8 cellular contexts compared by ENCODE assay signal in the genomic region with DNA sequence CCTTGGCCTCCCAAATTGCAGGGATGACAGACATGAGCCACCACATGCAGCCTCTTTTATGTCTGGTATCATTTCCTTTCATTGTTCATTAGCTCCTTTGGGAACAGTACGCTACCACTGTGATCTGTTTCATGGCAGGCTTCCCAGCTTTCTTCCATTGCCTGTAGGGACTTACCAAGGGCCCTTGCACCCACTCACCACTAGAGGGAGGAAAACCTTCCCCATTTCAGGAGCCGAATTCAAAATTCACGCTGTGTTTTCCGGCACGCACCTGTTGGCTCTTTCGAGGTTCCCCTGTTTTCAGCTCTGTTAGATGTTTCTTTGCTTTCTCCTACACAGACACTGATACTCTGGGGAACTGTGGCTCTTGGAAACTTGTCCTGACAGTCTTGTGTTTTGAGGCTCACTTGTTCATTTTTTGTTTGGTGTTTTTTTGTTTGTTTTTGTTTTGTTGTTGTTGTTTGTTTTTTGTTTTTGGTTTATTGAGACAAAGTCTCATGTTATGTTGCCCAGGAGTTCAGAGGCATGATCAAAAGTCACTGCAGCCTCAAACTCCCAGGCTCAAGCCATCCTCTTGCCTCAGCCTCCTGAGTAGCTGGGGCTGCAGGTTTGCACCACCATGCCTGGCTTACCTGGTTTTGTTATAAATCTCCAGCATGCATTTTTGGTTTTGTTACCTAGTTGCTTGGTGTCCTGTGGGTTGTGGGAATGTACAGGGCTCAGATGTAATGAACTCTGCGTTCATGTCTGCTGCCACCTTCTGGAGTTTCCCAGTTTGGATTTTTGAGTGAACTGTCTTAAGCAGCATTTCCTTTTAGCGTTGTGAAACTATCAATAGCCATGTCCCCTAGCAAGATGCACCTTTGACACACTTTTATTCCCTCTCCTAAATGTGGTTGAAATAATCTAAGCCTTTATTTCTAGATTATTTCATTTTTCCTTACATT. TPM values are rescaled to one million over a fixed set of nuclear protein-coding genes. Genes with fewer than 3 reads are reported as not detected.
A peak's percentile ranks its signal among the peaks of the same experiment; 100 is the strongest.
DNase-seq lines count a peak whose midpoint lies in the region; ATAC-seq, FAIRE-seq and TF ChIP-seq lines count a peak whose summit lies in the region.

No MANE protein-coding gene starts in this region.

- H3K4me3 ChIP-seq in PC-9, result no peak overlapping the region
- no peak overlapping the region for H3K4me3 ChIP-seq in keratinocyte (ENCODE audit: control insufficient read depth in 2 of 3, extremely low read depth in 1 of 3, insufficient read depth in 2 of 3, low read depth in 1 of 3, low read length in 3 of 3)
- H3K4me3 ChIP-seq in CD8-positive, alpha-beta memory T cell (ENCODE audit: low read length), result no peak overlapping the region

- ATAC-seq in HG02623 (IDR thresholded peaks at IDR 0.05; ENCODE audit: unreplicated experiment), result no peak

- H3F3A ChIP-seq in PC-9 (ENCODE audit: insufficient read depth, low read depth), result peaks cover 8% of the 10 kb centered on the region

- dilution Hi-C loops in keratinocyte (cut with MboI; ENCODE audit: extremely low pct_ligation_motif_present, low sequenced_read_pairs), result no loop called here

- CTCF ChIA-PET in PC-9 (lab: Charles Lee), result interaction anchor here (0.5 to 1.3 kb wide), 7 partner anchors 9 to 206 kb away, joined by 3 to 8 read pairs (median 3); no protein-coding TSS in a partner anchor
- CTCF ChIA-PET in CD8-positive, alpha-beta memory T cell (lab: Charles Lee), result interaction anchor here (1.0 kb wide), 1 partner anchor 9 kb away, joined by 3 read pairs; no protein-coding TSS in a partner anchor

- H3K9me3 Mint-ChIP-seq in CD8-positive, alpha-beta memory T cell, result no peaks in the 10 kb centered on the region

- no peak overlapping the region for H3K9ac ChIP-seq in keratinocyte (ENCODE audit: control insufficient read depth, extremely low read depth, insufficient read depth, low read length)

- H3K27ac ChIP-seq in PC-9 (no peak overlapping the region), keratinocyte (ENCODE audit: control insufficient read depth, insufficient read depth, low read length) (no peak overlapping the region)
- no peak overlapping the region for H3K27ac ChIP-seq in CD8-positive, alpha-beta memory T cell (ENCODE audit: low read depth, low read length)

- intact Hi-C loops in PC-9 (cut with micrococcal nuclease; ENCODE audit: unreplicated experiment), result loop anchor here (10.0 kb wide), 1 partner anchor 126 kb away; a partner anchor contains a TSS

- H3K4me2 ChIP-seq in PC-9, result peak overlapping the region; percentile 32
- no peak overlapping the region for H3K4me2 ChIP-seq in keratinocyte (ENCODE audit: control insufficient read depth, extremely low read depth, insufficient read depth, low read depth, low read length)

- H3K27me3 ChIP-seq in PC-9 (ENCODE audit: insufficient read depth, low read depth), result peaks cover 27% of the 10 kb centered on the region
- H3K27me3 ChIP-seq in keratinocyte (ENCODE audit: control insufficient read depth, extremely low read depth, insufficient read depth, low read length), result peaks cover 5% of the 10 kb centered on the region
- no peaks in the 10 kb centered on the region for H3K27me3 ChIP-seq in CD8-positive, alpha-beta memory T cell (ENCODE audit: insufficient read depth, low read length, poor library complexity, severe bottlenecking)

- in situ Hi-C loops in T47D (cut with HindIII; ENCODE audit: low pct_unique_long_range_greater_than_20kb, low sequenced_read_pairs), result no loop called here

- POLR2A ChIA-PET in PC-9 (lab: Charles Lee; ENCODE audit: unreplicated experiment), result no interaction called here
- POLR2A ChIA-PET in CD8-positive, alpha-beta memory T cell (lab: Charles Lee), result no interaction called here

- TF ChIP-seq CTCF in PC-9 (conservative IDR thresholded peaks at IDR 0.05) (peak; percentile 94), keratinocyte (optimal IDR thresholded peaks at IDR 0.05 in 1 of 3, IDR thresholded peaks at IDR 0.05 in 1 of 3, conservative IDR thresholded peaks at IDR 0.05 in 1 of 3; ENCODE audit: extremely low read depth in 1 of 3, insufficient read depth in 2 of 3, low read length in 3 of 3) (peak; percentile 63 to 93 (median 88))

- no peaks in the 10 kb centered on the region for H4K20me1 ChIP-seq in PC-9 (ENCODE audit: insufficient read depth)
- H4K20me1 ChIP-seq in keratinocyte (ENCODE audit: control insufficient read depth, extremely low read depth, insufficient read depth, low read length), result no peaks in the 10 kb centered on the region

- H3K79me2 ChIP-seq in PC-9 (ENCODE audit: low read depth) (no peaks in the 10 kb centered on the region), keratinocyte (ENCODE audit: control insufficient read depth, insufficient read depth, low read length) (no peaks in the 10 kb centered on the region)

- H3K36me3 ChIP-seq in PC-9 (ENCODE audit: low read depth) (no peaks in the 10 kb centered on the region), keratinocyte (ENCODE audit: control insufficient read depth in 2 of 2, extremely low read depth in 1 of 2, insufficient read depth in 2 of 2, low read length in 2 of 2) (no peaks in the 10 kb centered on the region)
- no peaks in the 10 kb centered on the region for H3K36me3 ChIP-seq in CD8-positive, alpha-beta memory T cell (ENCODE audit: insufficient read depth, low read length)

- H3K9me1 ChIP-seq in keratinocyte (ENCODE audit: control insufficient read depth, extremely low read depth, insufficient read depth, low read length), result no peaks in the 10 kb centered on the region

- no peak overlapping the region for H3K4me3 Mint-ChIP-seq in CD8-positive, alpha-beta memory T cell

- TF ChIP-seq EP300 in Ishikawa (IDR thresholded peaks at IDR 0.05; ENCODE audit: borderline replicate concordance), result no peak

- no peaks in the 10 kb centered on the region for H3K36me3 Mint-ChIP-seq in CD8-positive, alpha-beta memory T cell

- H3K4me1 ChIP-seq in PC-9 (replicated peaks; ENCODE audit: insufficient read depth) (peaks cover 13% of the 10 kb centered on the region), keratinocyte (ENCODE audit: control insufficient read depth, extremely low read depth, insufficient read depth, low read length) (no peaks in the 10 kb centered on the region)
- H3K4me1 ChIP-seq in CD8-positive, alpha-beta memory T cell (ENCODE audit: insufficient read depth, low read length), result no peaks in the 10 kb centered on the region

- peak; percentile 5 for FAIRE-seq in keratinocyte (lab: Jason Lieb, UNC)

- no TSS peak for BruUV-seq in PC-9 (replicated peaks; lab: Mats Ljungman, UMichigan)

- H3K9me3 ChIP-seq in PC-9 (ENCODE audit: insufficient read depth, low read depth), result no peaks in the 10 kb centered on the region
- no peaks in the 10 kb centered on the region for H3K9me3 ChIP-seq in keratinocyte (ENCODE audit: control insufficient read depth, low read depth, low read length)
- no peaks in the 10 kb centered on the region for H3K9me3 ChIP-seq in CD8-positive, alpha-beta memory T cell (ENCODE audit: low read length)

- H3K27me3 Mint-ChIP-seq in CD8-positive, alpha-beta memory T cell, result peaks cover 14 to 31% of the 10 kb centered on the region in 2 donors

- H3K4me1 Mint-ChIP-seq in CD8-positive, alpha-beta memory T cell, result peaks cover 5 to 10% (median 10%) of the 10 kb centered on the region in 3 donors

- H2AFZ ChIP-seq in PC-9, result 0 out of 2 replicates have a peak overlapping the region, but pooled peaks have one; percentile 15
- no peak overlapping the region for H2AFZ ChIP-seq in keratinocyte (ENCODE audit: control insufficient read depth, low read length)

- no peak overlapping the region for H3K27ac Mint-ChIP-seq in CD8-positive, alpha-beta memory T cell

- peak; percentile 48 for TF ChIP-seq RAD21 in Ishikawa (IDR thresholded peaks at IDR 0.05; ENCODE audit: low read depth)

- H3K9me2 ChIP-seq in PC-9 (ENCODE audit: insufficient read depth), result no peaks in the 10 kb centered on the region

- DNase-seq in DMS79 treated with DMSO at 0.1 percent for 48 hours (lab: John Stamatoyannopoulos, UW) (peak; percentile 65), PC-9 (peak; percentile 63 to 64), T47D (ENCODE audit: low read depth in 1 of 2, low spot score in 1 of 2) (peak; percentile 80 to 87), keratinocyte (ENCODE audit: low read depth, low spot score) (peak; percentile 2)
- peak; percentile 6 for DNase-seq in stimulated activated CD4-positive, alpha-beta T cell treated with anti-CD3 and anti-CD28 coated beads, Interleukin-2, amount 100 ng/mL, for 4 hours (ENCODE audit: low read depth)
- no peak for DNase-seq in CD8-positive, alpha-beta memory T cell

RNA-seq across cellular contexts. Expression of a gene that starts 2.3 kb away (rescaled TPM):
- total RNA-seq in PC-9 (2021), result not detected in 2 replicates
- polyA plus RNA-seq in keratinocyte, result not detected in 3 replicates
- polyA plus RNA-seq in keratinocyte (2011; ENCODE audit: low read depth), result not detected
- not detected in 2 replicates for polyA plus RNA-seq in keratinocyte (2011; cell fraction: cytosol; rRNA removed)
- not detected in 2 replicates for polyA plus RNA-seq in keratinocyte (2011; cell fraction: nucleus; rRNA removed)
- polyA plus RNA-seq in keratinocyte (2012; ENCODE audit: low replicate concordance), result not detected in 2 replicates
- not detected in 3 replicates for polyA minus RNA-seq in keratinocyte
- not detected for polyA minus RNA-seq in keratinocyte (2011; cell fraction: cytosol; rRNA and poly(A)+ RNA removed)
- not detected in 2 replicates for polyA minus RNA-seq in keratinocyte (2011; cell fraction: nucleus; rRNA and poly(A)+ RNA removed)
- not detected for total RNA-seq in CD8-positive, alpha-beta memory T cell
- not detected for polyA plus RNA-seq in CD8-positive, alpha-beta memory T cell

RNA-seq across cellular contexts. Expression of a gene that starts 15.0 kb away (rescaled TPM):
- not detected in 2 replicates for total RNA-seq in PC-9 (2021)
- polyA plus RNA-seq in keratinocyte, result not detected in 3 replicates
- not detected for polyA plus RNA-seq in keratinocyte (2011; ENCODE audit: low read depth)
- not detected in 2 replicates for polyA plus RNA-seq in keratinocyte (2011; cell fraction: cytosol; rRNA removed)
- polyA plus RNA-seq in keratinocyte (2011; cell fraction: nucleus; rRNA removed), result not detected in 2 replicates
- not detected in 2 replicates for polyA plus RNA-seq in keratinocyte (2012; ENCODE audit: low replicate concordance)
- polyA minus RNA-seq in keratinocyte, result not detected in 3 replicates
- polyA minus RNA-seq in keratinocyte (2011; cell fraction: cytosol; rRNA and poly(A)+ RNA removed), result not detected
- polyA minus RNA-seq in keratinocyte (2011; cell fraction: nucleus; rRNA and poly(A)+ RNA removed), result not detected in 2 replicates
- not detected for total RNA-seq in CD8-positive, alpha-beta memory T cell
- not detected for polyA plus RNA-seq in CD8-positive, alpha-beta memory T cell

RNA-seq across cellular contexts. Expression of a gene that starts 32.1 kb away (rescaled TPM):
- total RNA-seq in PC-9 (2021), result not detected in 2 replicates
- 0.05 to 0.12 TPM in 2 of 3 replicates, not detected in the other for polyA plus RNA-seq in keratinocyte
- not detected for polyA plus RNA-seq in keratinocyte (2011; ENCODE audit: low read depth)
- polyA plus RNA-seq in keratinocyte (2011; cell fraction: cytosol; rRNA removed), result not detected in 2 replicates
- 0.34 and 0.64 TPM in 2 replicates for polyA plus RNA-seq in keratinocyte (2011; cell fraction: nucleus; rRNA removed)
- not detected in 2 replicates for polyA plus RNA-seq in keratinocyte (2012; ENCODE audit: low replicate concordance)
- not detected in 3 replicates for polyA minus RNA-seq in keratinocyte
- polyA minus RNA-seq in keratinocyte (2011; cell fraction: cytosol; rRNA and poly(A)+ RNA removed), result not detected
- not detected in 2 replicates for polyA minus RNA-seq in keratinocyte (2011; cell fraction: nucleus; rRNA and poly(A)+ RNA removed)
- total RNA-seq in CD8-positive, alpha-beta memory T cell, result not detected
- polyA plus RNA-seq in CD8-positive, alpha-beta memory T cell, result not detected

RNA-seq across cellular contexts. Expression of a gene that starts 42.5 kb away (rescaled TPM):
- total RNA-seq in PC-9 (2021), result not detected in 2 replicates
- not detected in 3 replicates for polyA plus RNA-seq in keratinocyte
- polyA plus RNA-seq in keratinocyte (2011; ENCODE audit: low read depth), result not detected
- not detected in 2 replicates for polyA plus RNA-seq in keratinocyte (2011; cell fraction: cytosol; rRNA removed)
- 0.12 and 0.29 TPM in 2 replicates for polyA plus RNA-seq in keratinocyte (2011; cell fraction: nucleus; rRNA removed)
- polyA plus RNA-seq in keratinocyte (2012; ENCODE audit: low replicate concordance), result 0.18 TPM in 1 of 2 replicates, not detected in the other
- not detected in 3 replicates for polyA minus RNA-seq in keratinocyte
- not detected for polyA minus RNA-seq in keratinocyte (2011; cell fraction: cytosol; rRNA and poly(A)+ RNA removed)
- polyA minus RNA-seq in keratinocyte (2011; cell fraction: nucleus; rRNA and poly(A)+ RNA removed), result not detected in 2 replicates
- total RNA-seq in CD8-positive, alpha-beta memory T cell, result not detected
- polyA plus RNA-seq in CD8-positive, alpha-beta memory T cell, result not detected

RNA-seq across cellular contexts. Expression of a gene that starts 53.3 kb away (rescaled TPM):
- total RNA-seq in PC-9 (2021), result not detected in 2 replicates
- 0.03 to 0.05 TPM in 2 of 3 replicates, not detected in the other for polyA plus RNA-seq in keratinocyte
- not detected for polyA plus RNA-seq in keratinocyte (2011; ENCODE audit: low read depth)
- not detected in 2 replicates for polyA plus RNA-seq in keratinocyte (2011; cell fraction: cytosol; rRNA removed)
- 0.15 and 0.25 TPM in 2 replicates for polyA plus RNA-seq in keratinocyte (2011; cell fraction: nucleus; rRNA removed)
- 0.16 TPM in 1 of 2 replicates, not detected in the other for polyA plus RNA-seq in keratinocyte (2012; ENCODE audit: low replicate concordance)
- polyA minus RNA-seq in keratinocyte, result 0.13 to 0.22 TPM in 2 of 3 replicates, not detected in the other
- polyA minus RNA-seq in keratinocyte (2011; cell fraction: cytosol; rRNA and poly(A)+ RNA removed), result not detected
- polyA minus RNA-seq in keratinocyte (2011; cell fraction: nucleus; rRNA and poly(A)+ RNA removed), result 0.54 TPM in 1 of 2 replicates, not detected in the other
- total RNA-seq in CD8-positive, alpha-beta memory T cell, result not detected
- not detected for polyA plus RNA-seq in CD8-positive, alpha-beta memory T cell

Comparison
In these comparisons a context has a peak if more than half of its experiments do, and no peak if none do; other contexts are left out.
1. DNase-seq: peak in DMS79 treated with DMSO at 0.1 percent for 48 hours (single experiment), PC-9 (2 of 2), T47D (2 of 2), keratinocyte (single experiment) and stimulated activated CD4-positive, alpha-beta T cell treated with anti-CD3 and anti-CD28 coated beads, Interleukin-2, amount 100 ng/mL, for 4 hours (single experiment); none in CD8-positive, alpha-beta memory T cell (0 of 5).